Comparison of ENCODE assay signal across 1 cellular context in the genomic region with DNA sequence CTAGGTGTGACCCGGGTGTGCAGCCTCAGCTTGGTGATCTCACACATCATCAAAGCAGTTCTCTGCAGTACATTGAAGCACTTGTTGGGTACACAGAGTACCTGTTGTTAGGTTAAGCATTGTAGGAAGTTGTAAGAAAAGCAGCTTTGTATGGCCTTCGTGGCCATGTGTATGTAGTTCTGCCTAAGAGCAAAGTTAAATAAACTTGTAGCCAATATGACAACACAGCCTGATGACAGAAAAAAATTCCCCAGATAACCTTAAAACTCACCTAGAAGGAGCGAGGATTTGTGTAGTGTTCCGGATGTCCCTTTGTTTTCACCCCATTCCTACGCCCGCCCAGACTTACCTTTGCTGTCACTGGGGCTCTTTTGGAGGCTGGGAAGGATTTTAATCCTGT.
A peak's percentile ranks its signal among the peaks of the same experiment; 100 is the strongest.
TF ChIP-seq lines count a peak whose summit lies in the region.

No MANE protein-coding gene starts in this region.

TF ChIP-seq in HepG2, 621 proteins besides CTCF, POLR2A, EP300 and RAD21 (continued from another document):
- TF ChIP-seq, protein P1, sequence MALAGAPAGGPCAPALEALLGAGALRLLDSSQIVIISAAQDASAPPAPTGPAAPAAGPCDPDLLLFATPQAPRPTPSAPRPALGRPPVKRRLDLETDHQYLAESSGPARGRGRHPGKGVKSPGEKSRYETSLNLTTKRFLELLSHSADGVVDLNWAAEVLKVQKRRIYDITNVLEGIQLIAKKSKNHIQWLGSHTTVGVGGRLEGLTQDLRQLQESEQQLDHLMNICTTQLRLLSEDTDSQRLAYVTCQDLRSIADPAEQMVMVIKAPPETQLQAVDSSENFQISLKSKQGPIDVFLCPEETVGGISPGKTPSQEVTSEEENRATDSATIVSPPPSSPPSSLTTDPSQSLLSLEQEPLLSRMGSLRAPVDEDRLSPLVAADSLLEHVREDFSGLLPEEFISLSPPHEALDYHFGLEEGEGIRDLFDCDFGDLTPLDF (CRISPR knock-in tag; IDR thresholded peaks at IDR 0.05), result no peak
- peak; percentile 75; the same call in 1 of the 2 replicates for TF ChIP-seq ZBTB21 (CRISPR knock-in tag; IDR thresholded peaks at IDR 0.05)
- peak; percentile 50; the same call in 1 of the 2 replicates for TF ChIP-seq CREM (IDR thresholded peaks at IDR 0.05)
- no peak for TF ChIP-seq CREM (CRISPR knock-in tag; IDR thresholded peaks at IDR 0.05)
- TF ChIP-seq NFE2L2 (IDR thresholded peaks at IDR 0.05; ENCODE audit: low read length), result no peak
- TF ChIP-seq TCF7 (IDR thresholded peaks at IDR 0.05; ENCODE audit: low read depth), result peak; percentile 79
- no peak for TF ChIP-seq TOE1 (CRISPR knock-in tag; IDR thresholded peaks at IDR 0.05)
- peak; percentile 52 for TF ChIP-seq ZEB1 (IDR thresholded peaks at IDR 0.05; ENCODE audit: insufficient replicate concordance, low read depth)
- TF ChIP-seq ETV5 (CRISPR knock-in tag; IDR thresholded peaks at IDR 0.05; ENCODE audit: borderline replicate concordance), result peak; percentile 69; the same call in 1 of the 2 replicates
- TF ChIP-seq, protein P2, sequence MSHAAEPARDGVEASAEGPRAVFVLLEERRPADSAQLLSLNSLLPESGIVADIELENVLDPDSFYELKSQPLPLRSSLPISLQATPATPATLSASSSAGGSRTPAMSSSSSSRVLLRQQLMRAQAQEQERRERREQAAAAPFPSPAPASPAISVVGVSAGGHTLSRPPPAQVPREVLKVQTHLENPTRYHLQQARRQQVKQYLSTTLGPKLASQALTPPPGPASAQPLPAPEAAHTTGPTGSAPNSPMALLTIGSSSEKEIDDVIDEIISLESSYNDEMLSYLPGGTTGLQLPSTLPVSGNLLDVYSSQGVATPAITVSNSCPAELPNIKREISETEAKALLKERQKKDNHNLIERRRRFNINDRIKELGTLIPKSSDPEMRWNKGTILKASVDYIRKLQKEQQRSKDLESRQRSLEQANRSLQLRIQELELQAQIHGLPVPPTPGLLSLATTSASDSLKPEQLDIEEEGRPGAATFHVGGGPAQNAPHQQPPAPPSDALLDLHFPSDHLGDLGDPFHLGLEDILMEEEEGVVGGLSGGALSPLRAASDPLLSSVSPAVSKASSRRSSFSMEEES (CRISPR knock-in tag; IDR thresholded peaks at IDR 0.05), result 0 out of 2 replicates have a peak, but pooled peaks have one; percentile 23
- no peak for TF ChIP-seq SKI (IDR thresholded peaks at IDR 0.05; ENCODE audit: partially characterized antibody)
- TF ChIP-seq SAP130 (CRISPR knock-in tag; IDR thresholded peaks at IDR 0.05; ENCODE audit: low read depth), result peak; percentile 68
- no peak for TF ChIP-seq MTA3 (CRISPR knock-in tag; IDR thresholded peaks at IDR 0.05)
- TF ChIP-seq, protein P3, sequence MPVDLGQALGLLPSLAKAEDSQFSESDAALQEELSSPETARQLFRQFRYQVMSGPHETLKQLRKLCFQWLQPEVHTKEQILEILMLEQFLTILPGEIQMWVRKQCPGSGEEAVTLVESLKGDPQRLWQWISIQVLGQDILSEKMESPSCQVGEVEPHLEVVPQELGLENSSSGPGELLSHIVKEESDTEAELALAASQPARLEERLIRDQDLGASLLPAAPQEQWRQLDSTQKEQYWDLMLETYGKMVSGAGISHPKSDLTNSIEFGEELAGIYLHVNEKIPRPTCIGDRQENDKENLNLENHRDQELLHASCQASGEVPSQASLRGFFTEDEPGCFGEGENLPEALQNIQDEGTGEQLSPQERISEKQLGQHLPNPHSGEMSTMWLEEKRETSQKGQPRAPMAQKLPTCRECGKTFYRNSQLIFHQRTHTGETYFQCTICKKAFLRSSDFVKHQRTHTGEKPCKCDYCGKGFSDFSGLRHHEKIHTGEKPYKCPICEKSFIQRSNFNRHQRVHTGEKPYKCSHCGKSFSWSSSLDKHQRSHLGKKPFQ (CRISPR knock-in tag; IDR thresholded peaks at IDR 0.05; ENCODE audit: insufficient replicate concordance), result peak; percentile 88
- no peak for TF ChIP-seq SNAPC2 (CRISPR knock-in tag; IDR thresholded peaks at IDR 0.05)
- no peak for TF ChIP-seq EHMT2 (IDR thresholded peaks at IDR 0.05; ENCODE audit: borderline replicate concordance, low read depth, low read length)
- TF ChIP-seq ZNF614 (CRISPR knock-in tag; IDR thresholded peaks at IDR 0.05; ENCODE audit: borderline replicate concordance), result peak; percentile 48; the same call in 1 of the 2 replicates
- no peak for TF ChIP-seq ZNF766 (CRISPR knock-in tag; IDR thresholded peaks at IDR 0.05; ENCODE audit: borderline replicate concordance)
- TF ChIP-seq TEAD3 (CRISPR knock-in tag; optimal IDR thresholded peaks at IDR 0.05; ENCODE audit: borderline replicate concordance), result peak; percentile 72
- TF ChIP-seq ERF (CRISPR knock-in tag; IDR thresholded peaks at IDR 0.05), result peak; percentile 33; the same call in 1 of the 2 replicates
- TF ChIP-seq CEBPG (CRISPR knock-in tag; IDR thresholded peaks at IDR 0.05), result peak; percentile 40; the same call in 1 of the 2 replicates
- TF ChIP-seq FOXJ3 (CRISPR knock-in tag; IDR thresholded peaks at IDR 0.05; ENCODE audit: borderline replicate concordance), result peak; percentile 60
- TF ChIP-seq, protein P4, sequence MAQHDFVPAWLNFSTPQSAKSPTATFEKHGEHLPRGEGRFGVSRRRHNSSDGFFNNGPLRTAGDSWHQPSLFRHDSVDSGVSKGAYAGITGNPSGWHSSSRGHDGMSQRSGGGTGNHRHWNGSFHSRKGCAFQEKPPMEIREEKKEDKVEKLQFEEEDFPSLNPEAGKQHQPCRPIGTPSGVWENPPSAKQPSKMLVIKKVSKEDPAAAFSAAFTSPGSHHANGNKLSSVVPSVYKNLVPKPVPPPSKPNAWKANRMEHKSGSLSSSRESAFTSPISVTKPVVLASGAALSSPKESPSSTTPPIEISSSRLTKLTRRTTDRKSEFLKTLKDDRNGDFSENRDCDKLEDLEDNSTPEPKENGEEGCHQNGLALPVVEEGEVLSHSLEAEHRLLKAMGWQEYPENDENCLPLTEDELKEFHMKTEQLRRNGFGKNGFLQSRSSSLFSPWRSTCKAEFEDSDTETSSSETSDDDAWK (CRISPR knock-in tag; IDR thresholded peaks at IDR 0.05), result no peak
TF ChIP-seq in HepG2: peak in this region for 68.
